ENCODE assay signal across 11 cellular contexts in genomic region chr9:121597693-121598166, GRCh38. TPM values are rescaled to one million over a fixed set of nuclear protein-coding genes. Genes with fewer than 3 reads are reported as not detected.
DNase-seq lines count a peak whose midpoint lies in the region; ATAC-seq, FAIRE-seq and TF ChIP-seq lines count a peak whose summit lies in the region.
"Had no signal": no experiment of that assay in that cellular context is flagged by ENCODE, and none has a peak within 500 bp of the region (broad histone marks: within the 10 kb centered on the region; RNA-seq: fewer than 3 reads in every experiment).

No MANE protein-coding gene starts in this region.

- H3K27ac Mint-ChIP-seq in Calu3 (ENCODE audit: unreplicated experiment) (no peak overlapping the region), astrocyte (ENCODE audit: unreplicated experiment) (peak overlapping the region; percentile 62)
- H3K27ac Mint-ChIP-seq in natural killer cell treated with Interleukin-12 subunit alpha and Interleukin-12 subunit beta and Interleukin-15 and Interleukin-18, amount 100 ng/mL, for 72 hours = no peak overlapping the region
- H3K27ac Mint-ChIP-seq: activated naive CD8-positive, alpha-beta T cell treated with anti-CD3 and anti-CD28 coated beads for 36 hours; T-helper 1 cell treated with Interleukin-12 subunit alpha and Interleukin-12 subunit beta and Interleukin-4 antibody, amounts not matched to agents 30 μg/mL and 1 μg/mL, for 36 hours had no signal

- peak overlapping the region; percentile 87 for H3K4me2 ChIP-seq in astrocyte (ENCODE audit: low read length)

- WGBS in prostate gland = 25% methylated on average over 14 of the region's 14 CpGs

- H3K27ac ChIP-seq in astrocyte (ENCODE audit: low read depth, low read length) = no peak overlapping the region
- H3K27ac ChIP-seq in iPS-20b (ENCODE audit: low read length) = no peak overlapping the region
- peak overlapping the region; percentile 91 to 93 for H3K27ac ChIP-seq in prostate gland

- no TSS peak for BruUV-seq in Calu3 (replicated peaks; lab: Mats Ljungman, UMichigan)

- H3K27me3 ChIP-seq in astrocyte (ENCODE audit: insufficient read depth, low read length) (peaks cover 15% of the 10 kb centered on the region), iPS-20b (ENCODE audit: insufficient read depth, low read length) (peaks cover 33% of the 10 kb centered on the region), prostate gland (replicated peaks; ENCODE audit: insufficient read depth) (no peaks in the 10 kb centered on the region)

- H3K9ac ChIP-seq in astrocyte (ENCODE audit: low read length) (no peak overlapping the region), iPS-20b (ENCODE audit: low read depth, low read length) (peak overlapping the region; percentile 64; the same call in 1 of the 2 replicates)

- no peak for ATAC-seq in natural killer cell treated with Interleukin-12 subunit alpha and Interleukin-12 subunit beta and Interleukin-15 and Interleukin-18, amount 100 ng/mL, for 72 hours
- no peak for ATAC-seq in activated T-cell treated with anti-CD3 and anti-CD28 coated beads, Interleukin-2, amount 50 U/mL, for 4 hours
- no peak for ATAC-seq in activated CD4-positive, CD25-positive, alpha-beta regulatory T cell treated with anti-CD3 and anti-CD28 coated beads, Interleukin-2, amount 50 U/mL, for 24 hours

- H3K36me3 ChIP-seq in astrocyte (ENCODE audit: insufficient read depth, low read length) (no peaks in the 10 kb centered on the region), iPS-20b (ENCODE audit: insufficient read depth, low read depth, low read length) (no peaks in the 10 kb centered on the region), prostate gland (no peaks in the 10 kb centered on the region)

- peaks cover 11% of the 10 kb centered on the region for H3K4me1 Mint-ChIP-seq in Calu3 (ENCODE audit: low read depth, unreplicated experiment)
- peaks cover 3% of the 10 kb centered on the region for H3K4me1 Mint-ChIP-seq in astrocyte (ENCODE audit: low read depth, unreplicated experiment)
- H3K4me1 Mint-ChIP-seq in natural killer cell treated with Interleukin-12 subunit alpha and Interleukin-12 subunit beta and Interleukin-15 and Interleukin-18, amount 100 ng/mL, for 72 hours (ENCODE audit: low read depth in 2 of 2) = peaks cover 10 to 13% of the 10 kb centered on the region in 2 donors
- peaks cover 1% of the 10 kb centered on the region for H3K4me1 Mint-ChIP-seq in activated T-cell treated with anti-CD3 and anti-CD28 coated beads, Interleukin-2, amount 50 U/mL, for 4 hours (ENCODE audit: low read depth)

- H3K4me1 ChIP-seq in astrocyte (ENCODE audit: insufficient read depth, low read length) (peaks cover 13% of the 10 kb centered on the region), iPS-20b (ENCODE audit: insufficient read depth, low read length) (peaks cover 13% of the 10 kb centered on the region; the same call in 1 of the 2 replicates), prostate gland (replicated peaks) (peaks cover 9% of the 10 kb centered on the region)

- CTCF ChIA-PET in Calu3 (lab: Charles Lee) = no interaction called here

- H3K4me3 ChIP-seq in astrocyte (ENCODE audit: insufficient read depth, low read depth, low read length) = no peak overlapping the region
- H3K4me3 ChIP-seq in iPS-20b (ENCODE audit: low read length) = peak overlapping the region; percentile 83
- H3K4me3 ChIP-seq in prostate gland = peak overlapping the region; percentile 51 to 53

- TF ChIP-seq POLR2A in prostate gland (IDR thresholded peaks at IDR 0.05) = no peak

- FAIRE-seq in astrocyte (lab: Jason Lieb, UNC) = no peak

- peaks cover 17% of the 10 kb centered on the region for H3K36me3 Mint-ChIP-seq in Calu3 (ENCODE audit: insufficient read depth, unreplicated experiment)
- H3K36me3 Mint-ChIP-seq in astrocyte (ENCODE audit: low read depth, unreplicated experiment) = no peaks in the 10 kb centered on the region
- H3K36me3 Mint-ChIP-seq in natural killer cell treated with Interleukin-12 subunit alpha and Interleukin-12 subunit beta and Interleukin-15 and Interleukin-18, amount 100 ng/mL, for 72 hours = peaks cover 5% of the 10 kb centered on the region
- no peaks in the 10 kb centered on the region for H3K36me3 Mint-ChIP-seq in activated T-cell treated with anti-CD3 and anti-CD28 coated beads, Interleukin-2, amount 50 U/mL, for 4 hours (ENCODE audit: insufficient read depth)

- H3K4me3 Mint-ChIP-seq in Calu3 (ENCODE audit: low read depth, unreplicated experiment) (peak overlapping the region; percentile 72), astrocyte (ENCODE audit: unreplicated experiment) (peak overlapping the region; percentile 67)
- H3K4me3 Mint-ChIP-seq in natural killer cell treated with Interleukin-12 subunit alpha and Interleukin-12 subunit beta and Interleukin-15 and Interleukin-18, amount 100 ng/mL, for 72 hours = no peak overlapping the region
- H3K4me3 Mint-ChIP-seq in activated T-cell treated with anti-CD3 and anti-CD28 coated beads, Interleukin-2, amount 50 U/mL, for 4 hours = no peak overlapping the region
- H3K4me3 Mint-ChIP-seq: activated naive CD8-positive, alpha-beta T cell treated with anti-CD3 and anti-CD28 coated beads for 36 hours; T-helper 1 cell treated with Interleukin-12 subunit alpha and Interleukin-12 subunit beta and Interleukin-4 antibody, amounts not matched to agents 30 μg/mL and 1 μg/mL, for 36 hours had no signal

- TF ChIP-seq CTCF in Calu3 (IDR thresholded peaks at IDR 0.05; ENCODE audit: unreplicated experiment) = no peak
- TF ChIP-seq CTCF in astrocyte (IDR thresholded peaks at IDR 0.05; ENCODE audit: insufficient read depth, low read depth, low read length) = no peak
- no peak for TF ChIP-seq CTCF in prostate gland (IDR thresholded peaks at IDR 0.05)

- intact Hi-C loops in Calu3 (cut with micrococcal nuclease; ENCODE audit: unreplicated experiment) = no loop called here
- intact Hi-C loops in prostate gland (cut with DNase I) = loop anchor here (2.0 kb wide), 1 partner anchor 41 kb away; no protein-coding TSS in a partner anchor

- no peak overlapping the region for H2AFZ ChIP-seq in astrocyte (ENCODE audit: low read depth, low read length)

- H3K9me3 ChIP-seq in astrocyte (ENCODE audit: insufficient read depth, low read depth, low read length) (no peaks in the 10 kb centered on the region), iPS-20b (ENCODE audit: insufficient read depth, low read depth, low read length) (peaks cover 9% of the 10 kb centered on the region), prostate gland (no peaks in the 10 kb centered on the region)

- H3K27me3 Mint-ChIP-seq in Calu3 (ENCODE audit: unreplicated experiment) (no peaks in the 10 kb centered on the region), astrocyte (ENCODE audit: low read depth, unreplicated experiment) (peaks cover 22% of the 10 kb centered on the region)
- peaks cover 38% of the 10 kb centered on the region in 2 donors for H3K27me3 Mint-ChIP-seq in natural killer cell treated with Interleukin-12 subunit alpha and Interleukin-12 subunit beta and Interleukin-15 and Interleukin-18, amount 100 ng/mL, for 72 hours
- H3K27me3 Mint-ChIP-seq in activated T-cell treated with anti-CD3 and anti-CD28 coated beads, Interleukin-2, amount 50 U/mL, for 4 hours (ENCODE audit: low read depth) = peaks cover 46% of the 10 kb centered on the region

- DNase-seq in Calu3 (no peak), astrocyte (ENCODE audit: low read depth) (no peak), prostate gland (ENCODE audit: low spot score) (no peak), foreskin melanocyte (no peak)
- no peak for DNase-seq in natural killer cell treated with Interleukin-12 subunit alpha and Interleukin-12 subunit beta and Interleukin-15 and Interleukin-18, amount 100 ng/mL, for 72 hours (ENCODE audit: low spot score)
- DNase-seq in activated T-cell treated with anti-CD3 and anti-CD28 coated beads, Interleukin-2, amount 50 U/mL, for 4 hours = no peak
- DNase-seq: activated naive CD8-positive, alpha-beta T cell treated with anti-CD3 and anti-CD28 coated beads for 36 hours; occipital lobe had no signal

- peaks cover 19% of the 10 kb centered on the region for H4K20me1 ChIP-seq in astrocyte (ENCODE audit: insufficient read depth, low read length)

- no peaks in the 10 kb centered on the region for H3K79me2 ChIP-seq in astrocyte (ENCODE audit: insufficient read depth, low read length)

- H3K9me3 Mint-ChIP-seq in Calu3 (ENCODE audit: low read depth, unreplicated experiment) (no peaks in the 10 kb centered on the region), astrocyte (ENCODE audit: unreplicated experiment) (peaks cover 2% of the 10 kb centered on the region)
- no peaks in the 10 kb centered on the region for H3K9me3 Mint-ChIP-seq in natural killer cell treated with Interleukin-12 subunit alpha and Interleukin-12 subunit beta and Interleukin-15 and Interleukin-18, amount 100 ng/mL, for 72 hours
- H3K9me3 Mint-ChIP-seq in activated T-cell treated with anti-CD3 and anti-CD28 coated beads, Interleukin-2, amount 50 U/mL, for 4 hours = peaks cover 9% of the 10 kb centered on the region

RNA-seq across cellular contexts. Expression of gene DAB2IP, which starts 53.7 kb away (rescaled TPM):
- total RNA-seq in Calu3 (2022) (56.3 and 59.0 TPM in 2 replicates), astrocyte (41.4 and 41.7 TPM in 2 replicates), prostate gland (10 to 100 TPM; 51.6 to 83.2 TPM)
- under 1 TPM; 0.07 to 0.53 TPM for total RNA-seq in natural killer cell treated with Interleukin-12 subunit alpha and Interleukin-12 subunit beta and Interleukin-15 and Interleukin-18, amount 100 ng/mL, for 72 hours
- under 1 TPM; 0.14 to 0.24 (median 0.18) TPM for total RNA-seq in activated T-cell treated with anti-CD3 and anti-CD28 coated beads, Interleukin-2, amount 50 U/mL, for 4 hours

Comparison
In these comparisons a context has a peak if more than half of its experiments do, and no peak if none do; other contexts are left out.
1. H3K4me3 Mint-ChIP-seq: peak in Calu3 (single experiment) and astrocyte (single experiment); none in natural killer cell treated with Interleukin-12 subunit alpha and Interleukin-12 subunit beta and Interleukin-15 and Interleukin-18, amount 100 ng/mL, for 72 hours (single experiment) and activated T-cell treated with anti-CD3 and anti-CD28 coated beads, Interleukin-2, amount 50 U/mL, for 4 hours (single experiment).
2. H3K27ac ChIP-seq: peak in prostate gland (2 of 2); none in astrocyte (single experiment) and iPS-20b (single experiment).
3. RNA of gene DAB2IP, which starts 53.7 kb away (total RNA-seq): 51.6 to 83.2 TPM in prostate gland, 56.3 to 59.0 TPM in Calu3 and 41.4 to 41.7 TPM in astrocyte; 0.07 to 0.53 TPM in natural killer cell treated with Interleukin-12 subunit alpha and Interleukin-12 subunit beta and Interleukin-15 and Interleukin-18, amount 100 ng/mL, for 72 hours and 0.14 to 0.24 TPM in activated T-cell treated with anti-CD3 and anti-CD28 coated beads, Interleukin-2, amount 50 U/mL, for 4 hours; every median in the first group is over 10 times any median in the second.